Comparison of ENCODE assay signal across 8 cellular contexts in the genomic region with DNA sequence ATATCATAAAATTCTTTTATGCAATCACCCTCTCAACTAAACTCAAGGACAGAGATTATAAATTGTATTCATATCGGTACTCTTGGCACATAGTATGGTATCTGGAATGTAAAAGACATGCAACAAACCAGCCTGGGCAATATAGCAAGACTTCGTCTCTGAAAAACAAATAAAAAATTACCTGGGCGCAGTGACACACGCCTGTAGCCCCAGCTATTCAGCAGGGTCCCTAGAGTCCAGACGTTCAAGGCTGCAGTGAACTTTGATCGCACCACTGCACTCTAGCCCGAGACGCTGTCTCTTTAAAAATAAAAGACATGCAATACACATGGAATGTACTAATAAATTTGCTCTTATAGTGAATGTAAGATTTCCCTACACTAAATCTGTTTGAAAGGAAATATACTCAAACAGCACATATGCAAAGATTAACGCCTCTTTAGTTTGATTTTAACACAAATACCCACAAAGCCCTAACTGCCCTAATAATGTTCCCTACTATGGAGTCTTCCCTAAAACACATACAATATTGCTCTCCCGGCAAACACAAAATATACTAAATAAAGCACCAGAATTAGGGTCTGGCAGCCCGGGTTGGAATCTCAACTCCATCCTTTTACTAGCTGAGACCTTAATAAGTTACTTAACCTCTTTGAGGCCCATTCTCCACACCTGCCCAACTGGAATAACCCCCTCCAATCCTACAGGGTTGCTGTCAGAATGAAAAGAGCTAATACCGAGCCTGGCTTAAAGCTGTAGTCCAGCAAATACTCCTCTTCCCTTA. TPM values are rescaled to one million over a fixed set of nuclear protein-coding genes. Genes with fewer than 3 reads are reported as not detected.
DNase-seq lines count a peak whose midpoint lies in the region; ATAC-seq, FAIRE-seq and TF ChIP-seq lines count a peak whose summit lies in the region.

No MANE protein-coding gene starts in this region.

- H3F3A ChIP-seq in DOHH2 (ENCODE audit: control insufficient read depth, insufficient read depth) (no peaks in the 10 kb centered on the region), PC-3 (ENCODE audit: low read length, unreplicated experiment) (no peaks in the 10 kb centered on the region)

- whole genome bisulfite sequencing in pancreas, 2 donors, result 8 to 12% methylated on average over 12 of the region's 12 CpGs

- DNase-seq in PC-3 (peak; percentile 55), epithelial cell of esophagus (ENCODE audit: low read depth) (peak; percentile 59), pancreas (peak in 3 of 6 donors; percentile 19 to 35 (median 19)), omental fat pad (ENCODE audit: low spot score) (no peak), foreskin melanocyte (no peak)

- H3K9me3 ChIP-seq in DOHH2 (ENCODE audit: control insufficient read depth, insufficient read depth, low read length), result no peaks in the 10 kb centered on the region
- no peaks in the 10 kb centered on the region for H3K9me3 ChIP-seq in PC-3 (ENCODE audit: low read length)
- no peaks in the 10 kb centered on the region for H3K9me3 ChIP-seq in pancreas

- BruUV-seq in PC-3 (replicated peaks; lab: Mats Ljungman, UMichigan), result no TSS peak

- no peaks in the 10 kb centered on the region for H3K36me3 ChIP-seq in DOHH2 (ENCODE audit: control insufficient read depth, low read length)
- H3K36me3 ChIP-seq in PC-3 (ENCODE audit: low read depth, low read length), result no peaks in the 10 kb centered on the region
- no peaks in the 10 kb centered on the region for H3K36me3 ChIP-seq in pancreas

- ATAC-seq in PC-3 (peak; percentile 15; the same call in 1 of the 2 replicates), pancreas (peak; percentile 25 to 36 (median 36)), HG03175 (IDR thresholded peaks at IDR 0.05; ENCODE audit: unreplicated experiment) (no peak), HG03520 (IDR thresholded peaks at IDR 0.05; ENCODE audit: unreplicated experiment) (no peak), omental fat pad (ENCODE audit: low FRiP score) (no peak)

- no peak overlapping the region for H3K27ac ChIP-seq in DOHH2 (ENCODE audit: low read depth, low read length)
- no peak overlapping the region for H3K27ac ChIP-seq in PC-3 (ENCODE audit: low read length)
- peak overlapping the region; percentile 93 to 98 (median 96) for H3K27ac ChIP-seq in pancreas

- H2AFZ ChIP-seq in PC-3 (ENCODE audit: low read length), result peak overlapping the region; percentile 79

- no peaks in the 10 kb centered on the region for H3K9me2 ChIP-seq in DOHH2 (replicated peaks; ENCODE audit: control insufficient read depth, low read length)
- no peaks in the 10 kb centered on the region for H3K9me2 ChIP-seq in PC-3 (replicated peaks; ENCODE audit: low read length)

- no peak for FAIRE-seq in pancreas (lab: Jason Lieb, UNC)

- no peaks in the 10 kb centered on the region for H3K79me2 ChIP-seq in DOHH2 (ENCODE audit: control insufficient read depth, low read length)
- peaks cover 12% of the 10 kb centered on the region for H3K79me2 ChIP-seq in PC-3 (ENCODE audit: low read length)

- H4K20me1 ChIP-seq in DOHH2 (ENCODE audit: control insufficient read depth, insufficient read depth, low read depth, low read length) (no peaks in the 10 kb centered on the region), PC-3 (ENCODE audit: low read length) (no peaks in the 10 kb centered on the region)

- H3K4me1 ChIP-seq in DOHH2 (ENCODE audit: control insufficient read depth, low read length) (peaks cover 17% of the 10 kb centered on the region), PC-3 (ENCODE audit: insufficient read depth, low read length) (peaks cover 20% of the 10 kb centered on the region), pancreas (peaks cover 0 to 20% (median 8%) of the 10 kb centered on the region in 3 donors)

- H3K27me3 ChIP-seq in DOHH2 (ENCODE audit: control insufficient read depth, low read length), result peaks cover 21% of the 10 kb centered on the region
- H3K27me3 ChIP-seq in PC-3 (ENCODE audit: low read length), result no peaks in the 10 kb centered on the region
- H3K27me3 ChIP-seq in pancreas, result no peaks in the 10 kb centered on the region

- POLR2A ChIA-PET in PC-3 (lab: Charles Lee; ENCODE audit: unreplicated experiment), result interaction anchor here (0.7 kb wide), 2 partner anchors 283 to 976 kb away, joined by 3 read pairs; no protein-coding TSS in a partner anchor

- no peak for TF ChIP-seq CTCF in DOHH2 (IDR thresholded peaks at IDR 0.05; ENCODE audit: low read depth, low read length, poor library complexity, severe bottlenecking)
- no peak for TF ChIP-seq CTCF in PC-3 (conservative IDR thresholded peaks at IDR 0.05; ENCODE audit: low read depth, low read length)
- TF ChIP-seq CTCF in epithelial cell of esophagus (IDR thresholded peaks at IDR 0.05; ENCODE audit: insufficient read depth, low read depth, low read length, missing control alignments), result no peak
- TF ChIP-seq CTCF in pancreas (IDR thresholded peaks at IDR 0.05), result no peak
- no peak for TF ChIP-seq CTCF in omental fat pad (IDR thresholded peaks at IDR 0.05)

- intact Hi-C loops in PC-3 (cut with micrococcal nuclease) (loop anchor here (1.0 to 10.0 kb wide), 3 partner anchors 38 to 1331 kb away; partner anchors contain the start of genes C17orf58 and KCNJ2), pancreas (cut with DNase I) (no loop called here)

- peak overlapping the region; percentile 71 for H3K9ac ChIP-seq in PC-3 (ENCODE audit: low read length)

- CTCF ChIA-PET in PC-3 (lab: Charles Lee), result interaction anchor here (0.5 to 1.8 kb wide), 3 partner anchors 10 to 234 kb away, joined by 3 to 15 read pairs (median 4); no protein-coding TSS in a partner anchor

- peak overlapping the region; percentile 91 for H3K4me2 ChIP-seq in DOHH2 (ENCODE audit: low read length)
- peak overlapping the region; percentile 87 for H3K4me2 ChIP-seq in PC-3 (ENCODE audit: low read length)

- H3K4me3 ChIP-seq in DOHH2 (ENCODE audit: low read length) (peak overlapping the region; percentile 80), PC-3 (ENCODE audit: low read length) (peak overlapping the region; percentile 74), epithelial cell of esophagus (ENCODE audit: low read length) (peak overlapping the region; percentile 81), pancreas (peak overlapping the region; percentile 56 to 86 (median 76))

RNA-seq across cellular contexts. Expression of gene ABCA5, which starts 1.2 kb away (rescaled TPM):
- 7.0 and 9.4 TPM in 2 replicates for total RNA-seq in PC-3 (2014; rRNA removed)
- 10 to 100 TPM; 20.7 to 52.7 (median 37.2) TPM for total RNA-seq in pancreas
- 10 to 100 TPM; 55.5 to 55.9 TPM for polyA plus RNA-seq in pancreas
- total RNA-seq in omental fat pad, result 10 to 100 TPM; 32.9 to 61.6 (median 49.2) TPM

Comparison
In these comparisons a context has a peak if more than half of its experiments do, and no peak if none do; other contexts are left out.
1. H3K27ac ChIP-seq: peak in pancreas (4 of 4); none in DOHH2 (single experiment) and PC-3 (single experiment).
2. ATAC-seq: peak in PC-3 (single experiment) and pancreas (4 of 4); none in HG03175 (single experiment), HG03520 (single experiment) and omental fat pad (single experiment).
3. DNase-seq: peak in PC-3 (single experiment) and epithelial cell of esophagus (single experiment); none in omental fat pad (single experiment) and foreskin melanocyte (single experiment).
4. Peak in every context shown above with its lines, with median percentiles within 50 percentile points of each other: H3K4me3 ChIP-seq.